ENCODE assay signal across 14 cellular contexts in the genomic region with DNA sequence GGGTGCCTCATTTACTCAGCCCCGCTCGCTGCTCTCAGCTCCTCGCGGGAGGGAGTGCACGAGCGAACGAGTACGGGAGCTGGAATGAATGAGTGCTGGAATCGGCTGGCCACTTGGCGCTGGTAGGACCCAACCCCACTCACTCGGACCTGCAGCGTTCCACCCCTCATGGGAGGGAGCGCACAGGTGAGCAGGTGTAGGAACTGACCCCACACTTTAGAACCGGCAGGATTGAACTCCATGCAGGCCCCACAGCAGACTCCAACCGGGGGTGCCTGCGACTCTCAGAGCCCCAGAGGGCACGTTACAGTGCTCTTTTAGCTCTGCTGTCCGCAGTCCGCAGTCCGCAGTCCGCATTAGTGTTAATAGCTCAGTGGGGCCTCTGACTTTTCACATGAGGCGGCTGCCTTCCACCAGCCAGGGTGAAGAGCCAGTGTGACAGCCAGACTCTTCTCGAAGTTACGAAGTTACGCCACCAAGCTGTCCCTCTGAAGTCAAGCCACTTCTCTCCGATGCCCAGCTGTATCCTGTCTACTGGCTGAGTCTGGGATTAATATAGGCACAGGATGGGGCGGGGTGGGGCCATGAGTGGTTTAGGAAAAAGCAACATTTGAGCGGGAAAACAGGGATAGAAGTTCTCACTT.
DNase-seq lines count a peak whose midpoint lies in the region; ATAC-seq and TF ChIP-seq lines count a peak whose summit lies in the region.
"Had no signal": no experiment of that assay in that cellular context is flagged by ENCODE, and none has a peak within 500 bp of the region (broad histone marks: within the 10 kb centered on the region; RNA-seq: fewer than 3 reads in every experiment).

No MANE protein-coding gene starts in this region.

- H3K79me2 ChIP-seq in hepatocyte (no peaks in the 10 kb centered on the region), neural cell (replicated peaks; ENCODE audit: insufficient read depth, low read length) (no peaks in the 10 kb centered on the region)

- H3K4me2 ChIP-seq in hepatocyte = peak overlapping the region; percentile 76
- H3K4me2 ChIP-seq in neural cell (ENCODE audit: low read length) = no peak overlapping the region

- H3K9me3 ChIP-seq in hepatocyte (ENCODE audit: low read depth) (no peaks in the 10 kb centered on the region), neural cell (ENCODE audit: low read length) (no peaks in the 10 kb centered on the region), aorta (ENCODE audit: control insufficient read depth, low read length) (no peaks in the 10 kb centered on the region)
- H3K9me3 ChIP-seq: Peyer's patch, thoracic aorta had no signal

- H3K4me3 ChIP-seq in hepatocyte (no peak overlapping the region), neural cell (ENCODE audit: low read length) (no peak overlapping the region), aorta (ENCODE audit: low read length in 2 of 2) (no peak overlapping the region)
- H3K4me3 ChIP-seq: Peyer's patch, thoracic aorta had no signal

- no peaks in the 10 kb centered on the region for H3K36me3 ChIP-seq in hepatocyte (replicated peaks; ENCODE audit: insufficient read depth, low read depth)
- no peaks in the 10 kb centered on the region for H3K36me3 ChIP-seq in neural cell (ENCODE audit: insufficient read depth, low read length)
- no peaks in the 10 kb centered on the region for H3K36me3 ChIP-seq in aorta (ENCODE audit: control insufficient read depth in 1 of 2, insufficient read depth in 2 of 2, low read length in 1 of 2)
- H3K36me3 ChIP-seq: Peyer's patch, thoracic aorta had no signal

- H3F3A ChIP-seq in neural cell (ENCODE audit: insufficient read depth, low read length, poor library complexity, severe bottlenecking) = no peaks in the 10 kb centered on the region

- TF ChIP-seq EP300 in neural cell (conservative IDR thresholded peaks at IDR 0.05; ENCODE audit: poor library complexity, severe bottlenecking) = no peak

- H3K9ac ChIP-seq in neural cell (ENCODE audit: low read length) = no peak overlapping the region

- intact Hi-C loops in aorta (cut with DNase I) = no loop called here

- H3K27ac ChIP-seq in hepatocyte (no peak overlapping the region), neural cell (ENCODE audit: low read length) (no peak overlapping the region), aorta (ENCODE audit: low read depth in 1 of 2, low read length in 2 of 2) (no peak overlapping the region)
- H3K27ac ChIP-seq: Peyer's patch, thoracic aorta had no signal

- peak overlapping the region; percentile 10 for H2AFZ ChIP-seq in hepatocyte
- H2AFZ ChIP-seq in neural cell (ENCODE audit: low read depth, low read length) = no peak overlapping the region

- no peak for TF ChIP-seq RAD21 in neural cell (conservative IDR thresholded peaks at IDR 0.05)

- peak; percentile 19 for DNase-seq in NCI-H82 (lab: John Stamatoyannopoulos, UW)
- no peak for DNase-seq in NCI-H82 treated with DMSO at 0.1 percent for 48 hours (lab: John Stamatoyannopoulos, UW; ENCODE audit: unreplicated experiment)
- peak; percentile 6 for DNase-seq in hepatocyte (ENCODE audit: low spot score)
- DNase-seq in aorta = peak; percentile 55 to 62
- no peak for DNase-seq in ureter (ENCODE audit: low spot score)
- DNase-seq in activated CD4-positive, alpha-beta T cell treated with anti-CD3 and anti-CD28 coated beads, Interleukin-2, amount 50 U/mL, for 1 hour = no peak
- DNase-seq: mammary epithelial cell, NCI-H446 treated with DMSO at 0.1 percent for 48 hours, T1000 had no signal

- H3K9me2 ChIP-seq in hepatocyte (replicated peaks; ENCODE audit: insufficient read depth) (no peaks in the 10 kb centered on the region), neural cell (ENCODE audit: insufficient read depth, low read length) (no peaks in the 10 kb centered on the region)

- ATAC-seq in aorta (ENCODE audit: low FRiP score) (peak; percentile 29), GM21619 (IDR thresholded peaks at IDR 0.05; ENCODE audit: unreplicated experiment) (no peak)
- ATAC-seq: activated naive CD4-positive, alpha-beta T cell treated with anti-CD3 and anti-CD28 coated beads, Interleukin-2, amount 50 U/mL, for 72 hours had no signal

- H3K27me3 ChIP-seq in hepatocyte = peaks cover 18% of the 10 kb centered on the region
- no peaks in the 10 kb centered on the region for H3K27me3 ChIP-seq in neural cell (ENCODE audit: insufficient read depth, low read depth, low read length)
- H3K27me3 ChIP-seq in aorta (ENCODE audit: control insufficient read depth in 1 of 2, insufficient read depth in 2 of 2, low read length in 1 of 2) = no peaks in the 10 kb centered on the region
- H3K27me3 ChIP-seq: Peyer's patch had no signal

- H4K20me1 ChIP-seq in hepatocyte (ENCODE audit: insufficient read depth, poor library complexity, severe bottlenecking) (no peaks in the 10 kb centered on the region), neural cell (ENCODE audit: insufficient read depth) (no peaks in the 10 kb centered on the region)

- no peaks in the 10 kb centered on the region for H3K4me1 ChIP-seq in hepatocyte (ENCODE audit: insufficient read depth)
- no peaks in the 10 kb centered on the region for H3K4me1 ChIP-seq in aorta (ENCODE audit: control insufficient read depth in 1 of 2, insufficient read depth in 2 of 2, low read length in 2 of 2)
- H3K4me1 ChIP-seq: Peyer's patch had no signal

- TF ChIP-seq CTCF in hepatocyte (IDR thresholded peaks at IDR 0.05; ENCODE audit: poor library complexity) = no peak
- no peak for TF ChIP-seq CTCF in neural cell (IDR thresholded peaks at IDR 0.05; ENCODE audit: poor library complexity, severe bottlenecking)

- 18% methylated on average over 28 of the region's 28 CpGs for WGBS in hepatocyte (ENCODE audit: low lambda C conversion rate, missing lambda C conversion rate)
- WGBS in aorta, 2 donors = 16 to 20% methylated on average over 28 of the region's 28 CpGs

TF ChIP-seq in neural cell, 6 proteins besides CTCF, POLR2A, EP300 and RAD21:
- TF ChIP-seq MXI1 (conservative IDR thresholded peaks at IDR 0.05; ENCODE audit: poor library complexity, severe bottlenecking) = peak; percentile 27
- no peak for TF ChIP-seq SMC3 (conservative IDR thresholded peaks at IDR 0.05; ENCODE audit: poor library complexity)

Comparison
In these comparisons a context has a peak if more than half of its experiments do, and no peak if none do; other contexts are left out.
1. DNase-seq: peak in NCI-H82 (single experiment), hepatocyte (single experiment) and aorta (2 of 2); none in NCI-H82 treated with DMSO at 0.1 percent for 48 hours (single experiment), ureter (single experiment) and activated CD4-positive, alpha-beta T cell treated with anti-CD3 and anti-CD28 coated beads, Interleukin-2, amount 50 U/mL, for 1 hour (single experiment).